ENCODE assay signal across 2 cellular contexts in the genomic region with DNA sequence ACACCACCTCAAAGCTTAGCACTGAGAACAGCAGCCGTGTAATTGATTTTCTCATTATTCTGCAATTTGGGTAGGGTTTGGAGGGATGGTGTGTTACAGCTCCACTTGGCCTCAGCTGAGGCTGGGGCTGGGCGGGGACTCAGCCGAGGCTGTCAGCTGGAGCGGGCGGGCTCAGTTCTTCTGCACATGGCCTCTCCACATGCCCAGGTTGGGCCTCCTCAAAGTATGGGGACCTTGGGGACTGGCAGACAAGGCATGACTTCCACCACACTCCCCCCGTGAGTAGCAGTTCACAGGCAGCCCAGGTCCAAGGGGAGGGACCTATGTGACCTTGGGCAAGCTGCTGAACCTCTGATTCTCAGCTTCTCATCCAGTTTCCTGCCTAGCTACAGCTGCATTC.
TF ChIP-seq lines count a peak whose summit lies in the region.

No MANE protein-coding gene starts in this region.

TF ChIP-seq in IMR-90, 13 proteins besides CTCF, POLR2A, EP300 and RAD21:
- TF ChIP-seq CHD1 (IDR thresholded peaks at IDR 0.05; ENCODE audit: low read depth, low read length) (no peak), NFE2L2 (IDR thresholded peaks at IDR 0.05; ENCODE audit: low read depth, low read length) (no peak), RFX5 (IDR thresholded peaks at IDR 0.05; ENCODE audit: low read depth, low read length) (no peak), RCOR1 (IDR thresholded peaks at IDR 0.05; ENCODE audit: insufficient replicate concordance, low read length) (no peak), MAZ (IDR thresholded peaks at IDR 0.05; ENCODE audit: borderline replicate concordance, low read depth, low read length) (no peak), BHLHE40 (IDR thresholded peaks at IDR 0.05; ENCODE audit: low read depth, low read length) (no peak), CEBPB (IDR thresholded peaks at IDR 0.05; ENCODE audit: low read depth, low read length) (no peak), SMC3 (IDR thresholded peaks at IDR 0.05; ENCODE audit: low read depth, low read length) (no peak)
- TF ChIP-seq, protein P1, sequence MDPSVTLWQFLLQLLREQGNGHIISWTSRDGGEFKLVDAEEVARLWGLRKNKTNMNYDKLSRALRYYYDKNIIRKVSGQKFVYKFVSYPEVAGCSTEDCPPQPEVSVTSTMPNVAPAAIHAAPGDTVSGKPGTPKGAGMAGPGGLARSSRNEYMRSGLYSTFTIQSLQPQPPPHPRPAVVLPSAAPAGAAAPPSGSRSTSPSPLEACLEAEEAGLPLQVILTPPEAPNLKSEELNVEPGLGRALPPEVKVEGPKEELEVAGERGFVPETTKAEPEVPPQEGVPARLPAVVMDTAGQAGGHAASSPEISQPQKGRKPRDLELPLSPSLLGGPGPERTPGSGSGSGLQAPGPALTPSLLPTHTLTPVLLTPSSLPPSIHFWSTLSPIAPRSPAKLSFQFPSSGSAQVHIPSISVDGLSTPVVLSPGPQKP (IDR thresholded peaks at IDR 0.05; ENCODE audit: borderline replicate concordance, low read depth, low read length) = no peak

TF ChIP-seq in H1, 55 proteins besides CTCF, POLR2A, EP300 and RAD21:
- no peak for TF ChIP-seq CBX8 (IDR thresholded peaks at IDR 0.05; ENCODE audit: borderline replicate concordance, low read depth, low read length)
